Comparison of ENCODE assay signal across 1 cellular context in genomic region chr21:44846485-44847260, GRCh38.
TF ChIP-seq lines count a peak whose summit lies in the region.

No MANE protein-coding gene starts in this region.

TF ChIP-seq in HepG2, 621 proteins besides CTCF, POLR2A, EP300 and RAD21 (continued from another document and continues in another):
- TF ChIP-seq, protein P1, sequence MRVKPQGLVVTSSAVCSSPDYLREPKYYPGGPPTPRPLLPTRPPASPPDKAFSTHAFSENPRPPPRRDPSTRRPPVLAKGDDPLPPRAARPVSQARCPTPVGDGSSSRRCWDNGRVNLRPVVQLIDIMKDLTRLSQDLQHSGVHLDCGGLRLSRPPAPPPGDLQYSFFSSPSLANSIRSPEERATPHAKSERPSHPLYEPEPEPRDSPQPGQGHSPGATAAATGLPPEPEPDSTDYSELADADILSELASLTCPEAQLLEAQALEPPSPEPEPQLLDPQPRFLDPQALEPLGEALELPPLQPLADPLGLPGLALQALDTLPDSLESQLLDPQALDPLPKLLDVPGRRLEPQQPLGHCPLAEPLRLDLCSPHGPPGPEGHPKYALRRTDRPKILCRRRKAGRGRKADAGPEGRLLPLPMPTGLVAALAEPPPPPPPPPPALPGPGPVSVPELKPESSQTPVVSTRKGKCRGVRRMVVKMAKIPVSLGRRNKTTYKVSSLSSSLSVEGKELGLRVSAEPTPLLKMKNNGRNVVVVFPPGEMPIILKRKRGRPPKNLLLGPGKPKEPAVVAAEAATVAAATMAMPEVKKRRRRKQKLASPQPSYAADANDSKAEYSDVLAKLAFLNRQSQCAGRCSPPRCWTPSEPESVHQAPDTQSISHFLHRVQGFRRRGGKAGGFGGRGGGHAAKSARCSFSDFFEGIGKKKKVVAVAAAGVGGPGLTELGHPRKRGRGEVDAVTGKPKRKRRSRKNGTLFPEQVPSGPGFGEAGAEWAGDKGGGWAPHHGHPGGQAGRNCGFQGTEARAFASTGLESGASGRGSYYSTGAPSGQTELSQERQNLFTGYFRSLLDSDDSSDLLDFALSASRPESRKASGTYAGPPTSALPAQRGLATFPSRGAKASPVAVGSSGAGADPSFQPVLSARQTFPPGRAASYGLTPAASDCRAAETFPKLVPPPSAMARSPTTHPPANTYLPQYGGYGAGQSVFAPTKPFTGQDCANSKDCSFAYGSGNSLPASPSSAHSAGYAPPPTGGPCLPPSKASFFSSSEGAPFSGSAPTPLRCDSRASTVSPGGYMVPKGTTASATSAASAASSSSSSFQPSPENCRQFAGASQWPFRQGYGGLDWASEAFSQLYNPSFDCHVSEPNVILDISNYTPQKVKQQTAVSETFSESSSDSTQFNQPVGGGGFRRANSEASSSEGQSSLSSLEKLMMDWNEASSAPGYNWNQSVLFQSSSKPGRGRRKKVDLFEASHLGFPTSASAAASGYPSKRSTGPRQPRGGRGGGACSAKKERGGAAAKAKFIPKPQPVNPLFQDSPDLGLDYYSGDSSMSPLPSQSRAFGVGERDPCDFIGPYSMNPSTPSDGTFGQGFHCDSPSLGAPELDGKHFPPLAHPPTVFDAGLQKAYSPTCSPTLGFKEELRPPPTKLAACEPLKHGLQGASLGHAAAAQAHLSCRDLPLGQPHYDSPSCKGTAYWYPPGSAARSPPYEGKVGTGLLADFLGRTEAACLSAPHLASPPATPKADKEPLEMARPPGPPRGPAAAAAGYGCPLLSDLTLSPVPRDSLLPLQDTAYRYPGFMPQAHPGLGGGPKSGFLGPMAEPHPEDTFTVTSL (CRISPR knock-in tag; IDR thresholded peaks at IDR 0.05; ENCODE audit: borderline replicate concordance): no peak
- TF ChIP-seq ZNF562 (CRISPR knock-in tag; IDR thresholded peaks at IDR 0.05; ENCODE audit: borderline replicate concordance) (no peak), CBFB (CRISPR knock-in tag; IDR thresholded peaks at IDR 0.05) (no peak), CREBL2 (CRISPR knock-in tag; IDR thresholded peaks at IDR 0.05; ENCODE audit: borderline replicate concordance) (no peak; the same call in 1 of the 2 replicates), ZNF567 (CRISPR knock-in tag; IDR thresholded peaks at IDR 0.05; ENCODE audit: borderline replicate concordance) (no peak), TARDBP (CRISPR knock-in tag; IDR thresholded peaks at IDR 0.05) (no peak; the same call in 1 of the 2 replicates), HCFC1 (IDR thresholded peaks at IDR 0.05; ENCODE audit: low read depth, low read length) (no peak), ZNF776 (CRISPR knock-in tag; IDR thresholded peaks at IDR 0.05) (no peak), TCF12 (IDR thresholded peaks at IDR 0.05) (no peak), TCF12 (CRISPR knock-in tag; IDR thresholded peaks at IDR 0.05) (no peak), ZMAT5 (CRISPR knock-in tag; IDR thresholded peaks at IDR 0.05; ENCODE audit: borderline replicate concordance, low read depth) (no peak), TP53 (CRISPR knock-in tag; conservative IDR thresholded peaks at IDR 0.05) (no peak), ZFX (CRISPR knock-in tag; IDR thresholded peaks at IDR 0.05; ENCODE audit: low read depth) (peak; percentile 68), ZSCAN22 (CRISPR knock-in tag; IDR thresholded peaks at IDR 0.05) (no peak), IRF1 (CRISPR knock-in tag; IDR thresholded peaks at IDR 0.05; ENCODE audit: low read depth) (no peak), SIN3B (IDR thresholded peaks at IDR 0.05; ENCODE audit: low read length) (no peak), ZNF569 (CRISPR knock-in tag; IDR thresholded peaks at IDR 0.05; ENCODE audit: borderline replicate concordance) (no peak), ZNF577 (CRISPR knock-in tag; IDR thresholded peaks at IDR 0.05; ENCODE audit: borderline replicate concordance, low read depth) (no peak), RARG (CRISPR knock-in tag; IDR thresholded peaks at IDR 0.05; ENCODE audit: low read depth) (no peak), ARNTL (CRISPR knock-in tag; IDR thresholded peaks at IDR 0.05) (no peak), TEAD3 (CRISPR knock-in tag; optimal IDR thresholded peaks at IDR 0.05; ENCODE audit: borderline replicate concordance) (no peak), ZNF343 (CRISPR knock-in tag; IDR thresholded peaks at IDR 0.05) (no peak), IRF2 (CRISPR knock-in tag; IDR thresholded peaks at IDR 0.05) (no peak), ZNF160 (CRISPR knock-in tag; IDR thresholded peaks at IDR 0.05) (no peak), CBX2 (IDR thresholded peaks at IDR 0.05; ENCODE audit: low read depth, low read length) (no peak), CBX2 (CRISPR knock-in tag; IDR thresholded peaks at IDR 0.05; ENCODE audit: low read depth) (no peak), RFX3 (CRISPR knock-in tag; IDR thresholded peaks at IDR 0.05) (no peak), GATA4 (IDR thresholded peaks at IDR 0.05; ENCODE audit: borderline replicate concordance, low read depth) (no peak), PHB2 (IDR thresholded peaks at IDR 0.05; ENCODE audit: partially characterized antibody) (no peak), ZNF75D (CRISPR knock-in tag; IDR thresholded peaks at IDR 0.05; ENCODE audit: borderline replicate concordance) (no peak), MYNN (CRISPR knock-in tag; IDR thresholded peaks at IDR 0.05; ENCODE audit: low read depth) (no peak), SRY (CRISPR knock-in tag; IDR thresholded peaks at IDR 0.05) (0 out of 2 replicates have a peak, but pooled peaks have one; percentile 65), THYN1 (CRISPR knock-in tag; IDR thresholded peaks at IDR 0.05; ENCODE audit: borderline replicate concordance, low read depth) (no peak), MBNL3 (CRISPR knock-in tag; conservative IDR thresholded peaks at IDR 0.05) (no peak), ZNF766 (CRISPR knock-in tag; IDR thresholded peaks at IDR 0.05; ENCODE audit: borderline replicate concordance) (no peak)
- TF ChIP-seq, protein P2, sequence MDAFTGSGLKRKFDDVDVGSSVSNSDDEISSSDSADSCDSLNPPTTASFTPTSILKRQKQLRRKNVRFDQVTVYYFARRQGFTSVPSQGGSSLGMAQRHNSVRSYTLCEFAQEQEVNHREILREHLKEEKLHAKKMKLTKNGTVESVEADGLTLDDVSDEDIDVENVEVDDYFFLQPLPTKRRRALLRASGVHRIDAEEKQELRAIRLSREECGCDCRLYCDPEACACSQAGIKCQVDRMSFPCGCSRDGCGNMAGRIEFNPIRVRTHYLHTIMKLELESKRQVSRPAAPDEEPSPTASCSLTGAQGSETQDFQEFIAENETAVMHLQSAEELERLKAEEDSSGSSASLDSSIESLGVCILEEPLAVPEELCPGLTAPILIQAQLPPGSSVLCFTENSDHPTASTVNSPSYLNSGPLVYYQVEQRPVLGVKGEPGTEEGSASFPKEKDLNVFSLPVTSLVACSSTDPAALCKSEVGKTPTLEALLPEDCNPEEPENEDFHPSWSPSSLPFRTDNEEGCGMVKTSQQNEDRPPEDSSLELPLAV (CRISPR knock-in tag; conservative IDR thresholded peaks at IDR 0.05; ENCODE audit: low read depth): no peak
- TF ChIP-seq, protein P3, sequence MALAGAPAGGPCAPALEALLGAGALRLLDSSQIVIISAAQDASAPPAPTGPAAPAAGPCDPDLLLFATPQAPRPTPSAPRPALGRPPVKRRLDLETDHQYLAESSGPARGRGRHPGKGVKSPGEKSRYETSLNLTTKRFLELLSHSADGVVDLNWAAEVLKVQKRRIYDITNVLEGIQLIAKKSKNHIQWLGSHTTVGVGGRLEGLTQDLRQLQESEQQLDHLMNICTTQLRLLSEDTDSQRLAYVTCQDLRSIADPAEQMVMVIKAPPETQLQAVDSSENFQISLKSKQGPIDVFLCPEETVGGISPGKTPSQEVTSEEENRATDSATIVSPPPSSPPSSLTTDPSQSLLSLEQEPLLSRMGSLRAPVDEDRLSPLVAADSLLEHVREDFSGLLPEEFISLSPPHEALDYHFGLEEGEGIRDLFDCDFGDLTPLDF (CRISPR knock-in tag; IDR thresholded peaks at IDR 0.05): no peak
- TF ChIP-seq, protein P4, sequence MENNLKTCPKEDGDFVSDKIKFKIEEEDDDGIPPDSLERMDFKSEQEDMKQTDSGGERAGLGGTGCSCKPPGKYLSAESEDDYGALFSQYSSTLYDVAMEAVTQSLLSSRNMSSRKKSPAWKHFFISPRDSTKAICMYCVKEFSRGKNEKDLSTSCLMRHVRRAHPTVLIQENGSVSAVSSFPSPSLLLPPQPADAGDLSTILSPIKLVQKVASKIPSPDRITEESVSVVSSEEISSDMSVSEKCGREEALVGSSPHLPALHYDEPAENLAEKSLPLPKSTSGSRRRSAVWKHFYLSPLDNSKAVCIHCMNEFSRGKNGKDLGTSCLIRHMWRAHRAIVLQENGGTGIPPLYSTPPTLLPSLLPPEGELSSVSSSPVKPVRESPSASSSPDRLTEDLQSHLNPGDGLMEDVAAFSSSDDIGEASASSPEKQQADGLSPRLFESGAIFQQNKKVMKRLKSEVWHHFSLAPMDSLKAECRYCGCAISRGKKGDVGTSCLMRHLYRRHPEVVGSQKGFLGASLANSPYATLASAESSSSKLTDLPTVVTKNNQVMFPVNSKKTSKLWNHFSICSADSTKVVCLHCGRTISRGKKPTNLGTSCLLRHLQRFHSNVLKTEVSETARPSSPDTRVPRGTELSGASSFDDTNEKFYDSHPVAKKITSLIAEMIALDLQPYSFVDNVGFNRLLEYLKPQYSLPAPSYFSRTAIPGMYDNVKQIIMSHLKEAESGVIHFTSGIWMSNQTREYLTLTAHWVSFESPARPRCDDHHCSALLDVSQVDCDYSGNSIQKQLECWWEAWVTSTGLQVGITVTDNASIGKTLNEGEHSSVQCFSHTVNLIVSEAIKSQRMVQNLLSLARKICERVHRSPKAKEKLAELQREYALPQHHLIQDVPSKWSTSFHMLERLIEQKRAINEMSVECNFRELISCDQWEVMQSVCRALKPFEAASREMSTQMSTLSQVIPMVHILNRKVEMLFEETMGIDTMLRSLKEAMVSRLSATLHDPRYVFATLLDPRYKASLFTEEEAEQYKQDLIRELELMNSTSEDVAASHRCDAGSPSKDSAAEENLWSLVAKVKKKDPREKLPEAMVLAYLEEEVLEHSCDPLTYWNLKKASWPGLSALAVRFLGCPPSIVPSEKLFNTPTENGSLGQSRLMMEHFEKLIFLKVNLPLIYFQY (CRISPR knock-in tag; IDR thresholded peaks at IDR 0.05; ENCODE audit: borderline replicate concordance): 0 out of 2 replicates have a peak, but pooled peaks have one; percentile 49
- TF ChIP-seq, protein P5, sequence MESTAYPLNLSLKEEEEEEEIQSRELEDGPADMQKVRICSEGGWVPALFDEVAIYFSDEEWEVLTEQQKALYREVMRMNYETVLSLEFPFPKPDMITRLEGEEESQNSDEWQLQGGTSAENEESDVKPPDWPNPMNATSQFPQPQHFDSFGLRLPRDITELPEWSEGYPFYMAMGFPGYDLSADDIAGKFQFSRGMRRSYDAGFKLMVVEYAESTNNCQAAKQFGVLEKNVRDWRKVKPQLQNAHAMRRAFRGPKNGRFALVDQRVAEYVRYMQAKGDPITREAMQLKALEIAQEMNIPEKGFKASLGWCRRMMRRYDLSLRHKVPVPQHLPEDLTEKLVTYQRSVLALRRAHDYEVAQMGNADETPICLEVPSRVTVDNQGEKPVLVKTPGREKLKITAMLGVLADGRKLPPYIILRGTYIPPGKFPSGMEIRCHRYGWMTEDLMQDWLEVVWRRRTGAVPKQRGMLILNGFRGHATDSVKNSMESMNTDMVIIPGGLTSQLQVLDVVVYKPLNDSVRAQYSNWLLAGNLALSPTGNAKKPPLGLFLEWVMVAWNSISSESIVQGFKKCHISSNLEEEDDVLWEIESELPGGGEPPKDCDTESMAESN (CRISPR knock-in tag; conservative IDR thresholded peaks at IDR 0.05): no peak
- TF ChIP-seq, protein P6, sequence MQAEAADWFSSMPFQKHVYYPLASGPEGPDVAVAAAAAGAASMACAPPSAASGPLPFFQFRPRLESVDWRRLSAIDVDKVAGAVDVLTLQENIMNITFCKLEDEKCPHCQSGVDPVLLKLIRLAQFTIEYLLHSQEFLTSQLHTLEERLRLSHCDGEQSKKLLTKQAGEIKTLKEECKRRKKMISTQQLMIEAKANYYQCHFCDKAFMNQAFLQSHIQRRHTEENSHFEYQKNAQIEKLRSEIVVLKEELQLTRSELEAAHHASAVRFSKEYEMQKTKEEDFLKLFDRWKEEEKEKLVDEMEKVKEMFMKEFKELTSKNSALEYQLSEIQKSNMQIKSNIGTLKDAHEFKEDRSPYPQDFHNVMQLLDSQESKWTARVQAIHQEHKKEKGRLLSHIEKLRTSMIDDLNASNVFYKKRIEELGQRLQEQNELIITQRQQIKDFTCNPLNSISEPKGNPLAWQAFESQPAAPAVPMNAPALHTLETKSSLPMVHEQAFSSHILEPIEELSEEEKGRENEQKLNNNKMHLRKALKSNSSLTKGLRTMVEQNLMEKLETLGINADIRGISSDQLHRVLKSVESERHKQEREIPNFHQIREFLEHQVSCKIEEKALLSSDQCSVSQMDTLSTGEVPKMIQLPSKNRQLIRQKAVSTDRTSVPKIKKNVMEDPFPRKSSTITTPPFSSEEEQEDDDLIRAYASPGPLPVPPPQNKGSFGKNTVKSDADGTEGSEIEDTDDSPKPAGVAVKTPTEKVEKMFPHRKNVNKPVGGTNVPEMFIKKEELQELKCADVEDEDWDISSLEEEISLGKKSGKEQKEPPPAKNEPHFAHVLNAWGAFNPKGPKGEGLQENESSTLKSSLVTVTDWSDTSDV (CRISPR knock-in tag; IDR thresholded peaks at IDR 0.05): no peak
- TF ChIP-seq, protein P7, sequence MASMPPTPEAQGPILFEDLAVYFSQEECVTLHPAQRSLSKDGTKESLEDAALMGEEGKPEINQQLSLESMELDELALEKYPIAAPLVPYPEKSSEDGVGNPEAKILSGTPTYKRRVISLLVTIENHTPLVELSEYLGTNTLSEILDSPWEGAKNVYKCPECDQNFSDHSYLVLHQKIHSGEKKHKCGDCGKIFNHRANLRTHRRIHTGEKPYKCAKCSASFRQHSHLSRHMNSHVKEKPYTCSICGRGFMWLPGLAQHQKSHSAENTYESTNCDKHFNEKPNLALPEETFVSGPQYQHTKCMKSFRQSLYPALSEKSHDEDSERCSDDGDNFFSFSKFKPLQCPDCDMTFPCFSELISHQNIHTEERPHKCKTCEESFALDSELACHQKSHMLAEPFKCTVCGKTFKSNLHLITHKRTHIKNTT (CRISPR knock-in tag; IDR thresholded peaks at IDR 0.05): no peak
- TF ChIP-seq, protein P8, sequence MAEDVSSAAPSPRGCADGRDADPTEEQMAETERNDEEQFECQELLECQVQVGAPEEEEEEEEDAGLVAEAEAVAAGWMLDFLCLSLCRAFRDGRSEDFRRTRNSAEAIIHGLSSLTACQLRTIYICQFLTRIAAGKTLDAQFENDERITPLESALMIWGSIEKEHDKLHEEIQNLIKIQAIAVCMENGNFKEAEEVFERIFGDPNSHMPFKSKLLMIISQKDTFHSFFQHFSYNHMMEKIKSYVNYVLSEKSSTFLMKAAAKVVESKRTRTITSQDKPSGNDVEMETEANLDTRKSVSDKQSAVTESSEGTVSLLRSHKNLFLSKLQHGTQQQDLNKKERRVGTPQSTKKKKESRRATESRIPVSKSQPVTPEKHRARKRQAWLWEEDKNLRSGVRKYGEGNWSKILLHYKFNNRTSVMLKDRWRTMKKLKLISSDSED (CRISPR knock-in tag; IDR thresholded peaks at IDR 0.05): no peak
